9 cellular contexts compared by ENCODE assay signal in genomic region chr1:27544818-27545612, GRCh38. TPM values are rescaled to one million over a fixed set of nuclear protein-coding genes. Genes with fewer than 3 reads are reported as not detected.
DNase-seq lines count a peak whose midpoint lies in the region; ATAC-seq and TF ChIP-seq lines count a peak whose summit lies in the region.
"Had no signal": no experiment of that assay in that cellular context is flagged by ENCODE, and none has a peak within 500 bp of the region (broad histone marks: within the 10 kb centered on the region; RNA-seq: fewer than 3 reads in every experiment).

No MANE protein-coding gene starts in this region.

- H3K36me3 Mint-ChIP-seq in WTC11, result peaks cover 12% of the 10 kb centered on the region

- no peaks in the 10 kb centered on the region for H3K27me3 Mint-ChIP-seq in WTC11 (ENCODE audit: low read depth)

- peak overlapping the region; percentile 87 for H3K27ac Mint-ChIP-seq in WTC11

- H3K27me3 ChIP-seq in BLaER1 (no peaks in the 10 kb centered on the region), prostate gland (replicated peaks; ENCODE audit: insufficient read depth) (no peaks in the 10 kb centered on the region)

- no peaks in the 10 kb centered on the region for H3K9me3 ChIP-seq in BLaER1
- no peaks in the 10 kb centered on the region for H3K9me3 ChIP-seq in prostate gland

- no peak for ATAC-seq in WTC11

- H3K36me3 ChIP-seq in BLaER1 (peaks cover 97% of the 10 kb centered on the region), prostate gland (no peaks in the 10 kb centered on the region)

- H3K9me3 Mint-ChIP-seq in WTC11, result no peaks in the 10 kb centered on the region

- no peak overlapping the region for H3K9ac ChIP-seq in BLaER1

- 34% methylated on average over 12 of the region's 12 CpGs for WGBS in prostate gland

- peaks cover 35% of the 10 kb centered on the region for H3K4me1 Mint-ChIP-seq in WTC11

- H3K4me1 ChIP-seq in BLaER1 (peaks cover 58% of the 10 kb centered on the region), prostate gland (replicated peaks) (peaks cover 9% of the 10 kb centered on the region)

- peaks cover 95% of the 10 kb centered on the region for H4K20me1 ChIP-seq in BLaER1

- no peak overlapping the region for H3K4me3 Mint-ChIP-seq in WTC11

- CTCF ChIA-PET in WTC11 (lab: Charles Lee), result interaction anchor here (0.8 to 7.6 kb wide), 7 partner anchors 8 to 248 kb away, joined by 3 to 64 read pairs (median 4); no protein-coding TSS in a partner anchor

- POLR2A ChIA-PET in WTC11 (lab: Charles Lee), result interaction anchor here (1.5 kb wide), 1 partner anchor 12 kb away, joined by 4 read pairs; no protein-coding TSS in a partner anchor

- H3K4me3 ChIP-seq in BLaER1, result no peak overlapping the region
- no peak overlapping the region for H3K4me3 ChIP-seq in fibroblast of the aortic adventitia (ENCODE audit: low read depth, low read length)
- no peak overlapping the region for H3K4me3 ChIP-seq in prostate gland

- H3K27ac ChIP-seq in BLaER1 (peak overlapping the region; percentile 49; the same call in 1 of the 2 replicates), prostate gland (peak overlapping the region; percentile 77 to 79)

- TF ChIP-seq POLR2A in prostate gland (IDR thresholded peaks at IDR 0.05), result no peak

- intact Hi-C loops in prostate gland (cut with DNase I), result no loop called here

- no peak overlapping the region for H3K4me2 ChIP-seq in BLaER1

- DNase-seq in WTC11 (ENCODE audit: low spot score) (no peak), fibroblast of the aortic adventitia (ENCODE audit: low read depth) (peak; percentile 84), prostate gland (ENCODE audit: low spot score) (peak; percentile 68), SHP77 (lab: John Stamatoyannopoulos, UW) (no peak), iPS-NIHi11 (ENCODE audit: low spot score) (no peak)
- DNase-seq in effector CD4-positive, alpha-beta T cell, result no peak
- DNase-seq in stimulated activated CD4-positive, alpha-beta T cell treated with anti-CD3 and anti-CD28 coated beads, Interleukin-4, amount 100 ng/mL, for 24 hours, result no peak
- DNase-seq: COR-L47 had no signal

- no peak for TF ChIP-seq CTCF in WTC11 (IDR thresholded peaks at IDR 0.05)
- TF ChIP-seq CTCF in fibroblast of the aortic adventitia (IDR thresholded peaks at IDR 0.05; ENCODE audit: insufficient read depth, low read length), result no peak
- no peak for TF ChIP-seq CTCF in prostate gland (IDR thresholded peaks at IDR 0.05)

TF ChIP-seq in WTC11, 78 proteins besides CTCF, POLR2A, EP300 and RAD21:
- TF ChIP-seq PRDM15 (CRISPR knock-in tag; IDR thresholded peaks at IDR 0.05) (peak; percentile 7; the same call in 1 of the 2 replicates), AR (CRISPR knock-in tag; IDR thresholded peaks at IDR 0.05) (no peak)

RNA-seq across cellular contexts. Expression of gene WASF2, which starts 55.0 kb away (rescaled TPM):
- total RNA-seq in WTC11 (2021) (90.1 to 104 TPM (median 92.8 TPM) in 3 replicates), fibroblast of the aortic adventitia (ENCODE audit: low replicate concordance) (33.0 and 37.9 TPM in 2 replicates), prostate gland (10 to 100 TPM; 42.0 to 63.6 TPM)

RNA-seq across cellular contexts. Expression of gene AHDC1, which starts 58.9 kb away (rescaled TPM):
- total RNA-seq in WTC11 (2021) (31.6 to 49.0 TPM (median 32.6 TPM) in 3 replicates), fibroblast of the aortic adventitia (ENCODE audit: low replicate concordance) (14.6 and 19.1 TPM in 2 replicates), prostate gland (10 to 100 TPM; 27.1 to 83.7 TPM)

Comparison
In these comparisons a context has a peak if more than half of its experiments do, and no peak if none do; other contexts are left out.
1. DNase-seq: peak in fibroblast of the aortic adventitia (single experiment) and prostate gland (single experiment); none in WTC11 (single experiment), effector CD4-positive, alpha-beta T cell (single experiment), SHP77 (0 of 2), iPS-NIHi11 (single experiment) and stimulated activated CD4-positive, alpha-beta T cell treated with anti-CD3 and anti-CD28 coated beads, Interleukin-4, amount 100 ng/mL, for 24 hours (single experiment).